Comparison of ENCODE assay signal across 18 cellular contexts in the genomic region with DNA sequence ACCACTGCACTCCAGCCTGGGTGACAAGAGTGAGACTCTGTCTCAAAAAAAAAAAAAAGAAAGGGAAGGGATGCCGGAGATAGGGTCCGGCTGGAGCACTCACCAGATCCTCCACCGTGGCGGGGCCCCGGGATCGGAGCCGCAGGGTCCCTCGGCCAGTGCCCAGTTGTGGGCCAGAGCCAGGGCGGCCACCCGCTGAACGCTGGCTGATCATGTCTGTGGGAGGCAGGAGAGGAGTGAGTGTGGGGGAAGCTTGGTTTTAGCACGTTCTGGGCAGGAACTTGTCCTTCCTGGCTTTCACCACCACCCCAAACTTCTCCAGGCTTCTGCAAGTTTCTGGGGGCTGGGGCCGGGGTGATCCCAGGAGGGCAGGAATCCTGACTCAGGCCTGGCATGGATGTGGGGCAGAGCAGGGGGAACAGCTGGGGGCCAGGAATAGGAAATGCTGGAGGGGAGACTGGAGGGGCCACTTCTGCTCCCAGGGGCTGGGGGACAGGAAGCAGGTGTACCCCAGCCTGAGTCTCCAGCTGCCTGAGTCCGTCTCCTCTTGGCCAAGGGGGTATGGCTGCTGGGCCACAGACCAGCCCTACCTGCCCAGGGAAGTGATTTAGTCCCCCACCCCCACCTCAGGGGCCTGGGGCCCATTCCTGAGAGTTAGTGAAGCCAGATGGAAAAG. TPM values are rescaled to one million over a fixed set of nuclear protein-coding genes. Genes with fewer than 3 reads are reported as not detected.
DNase-seq lines count a peak whose midpoint lies in the region; ATAC-seq, FAIRE-seq and TF ChIP-seq lines count a peak whose summit lies in the region.
"Had no signal": no experiment of that assay in that cellular context is flagged by ENCODE, and none has a peak within 500 bp of the region (broad histone marks: within the 10 kb centered on the region; RNA-seq: fewer than 3 reads in every experiment).

No MANE protein-coding gene starts in this region.

- POLR2A ChIA-PET in HEK293T (lab: Yijun Ruan, JAX) = interaction anchor here (1.5 to 1.8 kb wide), 2 partner anchors 39 to 47 kb away, joined by 4 to 5 read pairs; a partner anchor contains a TSS

- DNase-seq in 8988T = peak; percentile 10
- peak; percentile 31 for DNase-seq in GM10266 (ENCODE audit: extremely low spot score)
- DNase-seq in kidney = peak; percentile 33
- DNase-seq in HEK293T (ENCODE audit: extremely low spot score) = no peak
- DNase-seq in MG63 = no peak
- no peak for DNase-seq in brain microvascular endothelial cell
- DNase-seq: NCI-H1105, NCI-H1694, NCI-H510A treated with DMSO at 0.1 percent for 48 hours, NCI-H774 had no signal

- TF ChIP-seq CTCF in GM10266 (IDR thresholded peaks at IDR 0.05; ENCODE audit: control insufficient read depth, insufficient read depth, low read depth, missing control alignments) (no peak), OCI-LY3 (IDR thresholded peaks at IDR 0.05; ENCODE audit: low read depth, low read length) (no peak), kidney (IDR thresholded peaks at IDR 0.05; ENCODE audit: borderline replicate concordance, extremely low read depth, insufficient read depth) (no peak), brain microvascular endothelial cell (IDR thresholded peaks at IDR 0.05; ENCODE audit: low read depth, low read length, missing control alignments) (no peak)

- H3K4me3 ChIP-seq in OCI-LY3 (ENCODE audit: low read length) (peak overlapping the region; percentile 72; the same call in 1 of the 2 replicates), kidney (ENCODE audit: low read length in 2 of 2) (no peak overlapping the region), MG63 (no peak overlapping the region), brain microvascular endothelial cell (ENCODE audit: low read depth, low read length) (no peak overlapping the region)
- H3K4me3 ChIP-seq: A549 had no signal

- H3K9ac ChIP-seq in OCI-LY3 (ENCODE audit: low read length) (no peak overlapping the region), kidney (ENCODE audit: low read length in 2 of 2) (no peak overlapping the region)

- H4K20me1 ChIP-seq in OCI-LY3 (ENCODE audit: insufficient read depth, low read length) = no peaks in the 10 kb centered on the region

- H3K27me3 ChIP-seq in OCI-LY3 (ENCODE audit: low read depth, low read length) = no peaks in the 10 kb centered on the region
- no peaks in the 10 kb centered on the region for H3K27me3 ChIP-seq in MG63
- H3K27me3 ChIP-seq in brain microvascular endothelial cell (replicated peaks) = no peaks in the 10 kb centered on the region

- H3K27ac ChIP-seq in OCI-LY3 (ENCODE audit: low read length) (no peak overlapping the region), kidney (ENCODE audit: low read depth in 2 of 2, low read length in 2 of 2) (peak overlapping the region; percentile 13 to 51), brain microvascular endothelial cell (no peak overlapping the region)

- in situ Hi-C loops in brain microvascular endothelial cell (cut with HindIII; ENCODE audit: low pct_ligation_motif_present, low sequenced_read_pairs) = no loop called here

- no peak for ATAC-seq in HG02623 (IDR thresholded peaks at IDR 0.05; ENCODE audit: unreplicated experiment)
- ATAC-seq: PC-3 had no signal

- no peaks in the 10 kb centered on the region for H3K79me2 ChIP-seq in OCI-LY3 (ENCODE audit: low read length)

- H3K36me3 ChIP-seq in OCI-LY3 (replicated peaks; ENCODE audit: low read depth, low read length) = no peaks in the 10 kb centered on the region
- peaks cover 0 to 25% of the 10 kb centered on the region in 2 donors for H3K36me3 ChIP-seq in kidney (ENCODE audit: control insufficient read depth in 1 of 2, insufficient read depth in 2 of 2, low read length in 2 of 2)
- peaks cover 68% of the 10 kb centered on the region for H3K36me3 ChIP-seq in MG63
- peaks cover 39% of the 10 kb centered on the region for H3K36me3 ChIP-seq in brain microvascular endothelial cell (replicated peaks)

- no peak for FAIRE-seq in kidney (lab: Jason Lieb, UNC)
- FAIRE-seq: A549, HTR-8/SVneo had no signal

- CTCF ChIA-PET in HEK293T (lab: Yijun Ruan, JAX) = interaction anchor here (0.5 to 1.8 kb wide), 8 partner anchors 10 to 635 kb away, joined by 3 to 7 read pairs (median 4); no protein-coding TSS in a partner anchor

- H3K4me1 ChIP-seq in OCI-LY3 (ENCODE audit: low read length) (peaks cover 26% of the 10 kb centered on the region), kidney (ENCODE audit: control insufficient read depth in 1 of 2, insufficient read depth in 1 of 2, low read depth in 1 of 2, low read length in 2 of 2) (peaks cover 0 to 17% of the 10 kb centered on the region in 2 donors)

- H2AFZ ChIP-seq in OCI-LY3 (ENCODE audit: low read depth, low read length) = peak overlapping the region; percentile 59; the same call in 1 of the 2 replicates

- H3K4me2 ChIP-seq in OCI-LY3 (ENCODE audit: low read length) = peak overlapping the region; percentile 74
- H3K4me2 ChIP-seq: A549 had no signal

- H3K9me3 ChIP-seq in OCI-LY3 (ENCODE audit: insufficient read depth, low read length) = no peaks in the 10 kb centered on the region
- H3K9me3 ChIP-seq in kidney (ENCODE audit: control insufficient read depth in 1 of 2, low read length in 2 of 2) = no peaks in the 10 kb centered on the region
- no peaks in the 10 kb centered on the region for H3K9me3 ChIP-seq in MG63
- H3K9me3 ChIP-seq: A549 had no signal

- intact Hi-C loops in kidney (cut with DNase I) = no loop called here

TF ChIP-seq in HEK293T, 16 proteins besides CTCF, POLR2A, EP300 and RAD21:
- TF ChIP-seq FOXA1 (IDR thresholded peaks at IDR 0.05) (no peak), BHLHE40 (IDR thresholded peaks at IDR 0.05; ENCODE audit: borderline replicate concordance) (no peak), NFRKB (IDR thresholded peaks at IDR 0.05) (no peak), L3MBTL2 (conservative IDR thresholded peaks at IDR 0.05) (no peak), ZNF384 (IDR thresholded peaks at IDR 0.05) (no peak), SUZ12 (IDR thresholded peaks at IDR 0.05) (no peak), SP1 (IDR thresholded peaks at IDR 0.05) (no peak), LEF1 (IDR thresholded peaks at IDR 0.05; ENCODE audit: borderline replicate concordance) (no peak), CTBP1 (IDR thresholded peaks at IDR 0.05; ENCODE audit: borderline replicate concordance) (no peak), ARNT (IDR thresholded peaks at IDR 0.05) (no peak), FOXM1 (IDR thresholded peaks at IDR 0.05; ENCODE audit: borderline replicate concordance) (no peak), HDGF (IDR thresholded peaks at IDR 0.05; ENCODE audit: borderline replicate concordance) (no peak)
- TF ChIP-seq, protein P1, sequence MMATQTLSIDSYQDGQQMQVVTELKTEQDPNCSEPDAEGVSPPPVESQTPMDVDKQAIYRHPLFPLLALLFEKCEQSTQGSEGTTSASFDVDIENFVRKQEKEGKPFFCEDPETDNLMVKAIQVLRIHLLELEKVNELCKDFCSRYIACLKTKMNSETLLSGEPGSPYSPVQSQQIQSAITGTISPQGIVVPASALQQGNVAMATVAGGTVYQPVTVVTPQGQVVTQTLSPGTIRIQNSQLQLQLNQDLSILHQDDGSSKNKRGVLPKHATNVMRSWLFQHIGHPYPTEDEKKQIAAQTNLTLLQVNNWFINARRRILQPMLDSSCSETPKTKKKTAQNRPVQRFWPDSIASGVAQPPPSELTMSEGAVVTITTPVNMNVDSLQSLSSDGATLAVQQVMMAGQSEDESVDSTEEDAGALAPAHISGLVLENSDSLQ (IDR thresholded peaks at IDR 0.05) = no peak

RNA-seq across cellular contexts. Expression of a gene that starts 4.3 kb away (rescaled TPM):
- total RNA-seq in kidney = 19.0 TPM
- 14.3 TPM for polyA plus RNA-seq in kidney (ENCODE audit: insufficient read depth, low read depth, low replicate concordance)
- total RNA-seq in MG63 (2014; rRNA removed; shearing (Covaris generic); ENCODE audit: low replicate concordance) = not detected in 2 replicates
- total RNA-seq: CD8-positive, alpha-beta memory T cell; SK-MEL-5 had no signal
- polyA plus RNA-seq: CD8-positive, alpha-beta memory T cell; IgD-negative memory B cell had no signal

RNA-seq across cellular contexts. Expression of a gene that starts 16.5 kb away (rescaled TPM):
- total RNA-seq in kidney = 94.6 TPM
- 137 TPM for polyA plus RNA-seq in kidney (ENCODE audit: insufficient read depth, low read depth, low replicate concordance)
- 111 and 196 TPM in 2 replicates for total RNA-seq in MG63 (2014; rRNA removed; shearing (Covaris generic); ENCODE audit: low replicate concordance)

RNA-seq across cellular contexts. Expression of a gene that starts 38.8 kb away (rescaled TPM):
- total RNA-seq in kidney = 77.9 TPM
- 122 TPM for polyA plus RNA-seq in kidney (ENCODE audit: insufficient read depth, low read depth, low replicate concordance)
- 133 and 164 TPM in 2 replicates for total RNA-seq in MG63 (2014; rRNA removed; shearing (Covaris generic); ENCODE audit: low replicate concordance)

RNA-seq across cellular contexts. Expression of a gene that starts 46.3 kb away (rescaled TPM):
- total RNA-seq in kidney = 103 TPM
- 67.7 TPM for polyA plus RNA-seq in kidney (ENCODE audit: insufficient read depth, low read depth, low replicate concordance)
- 105 and 128 TPM in 2 replicates for total RNA-seq in MG63 (2014; rRNA removed; shearing (Covaris generic); ENCODE audit: low replicate concordance)

RNA-seq across cellular contexts. Expression of a gene that starts 49.9 kb away (rescaled TPM):
- 132 TPM for total RNA-seq in kidney
- polyA plus RNA-seq in kidney (ENCODE audit: insufficient read depth, low read depth, low replicate concordance) = 280 TPM
- 143 and 165 TPM in 2 replicates for total RNA-seq in MG63 (2014; rRNA removed; shearing (Covaris generic); ENCODE audit: low replicate concordance)

Comparison
In these comparisons a context has a peak if more than half of its experiments do, and no peak if none do; other contexts are left out.
1. DNase-seq: peak in 8988T (single experiment), GM10266 (single experiment) and kidney (single experiment); none in HEK293T (single experiment), MG63 (single experiment) and brain microvascular endothelial cell (single experiment).
2. H3K27ac ChIP-seq: peak in kidney (2 of 2); none in OCI-LY3 (single experiment) and brain microvascular endothelial cell (single experiment).
3. RNA of a gene that starts 4.3 kb away (total RNA-seq): 19.0 TPM in kidney (single experiment); not detected in MG63; every median in the first group is over 10 times any median in the second.